Comparison of ENCODE assay signal across 9 cellular contexts in genomic region chr14:61502459-61503093, GRCh38.
DNase-seq lines count a peak whose midpoint lies in the region; ATAC-seq, FAIRE-seq and TF ChIP-seq lines count a peak whose summit lies in the region.
"Had no signal": no experiment of that assay in that cellular context is flagged by ENCODE, and none has a peak within 500 bp of the region (broad histone marks: within the 10 kb centered on the region; RNA-seq: fewer than 3 reads in every experiment).

No MANE protein-coding gene starts in this region.

- FAIRE-seq in bronchial epithelial cell (lab: Jason Lieb, UNC): no peak

- no peaks in the 10 kb centered on the region for H3K36me3 Mint-ChIP-seq in stimulated activated memory B cell treated with anti-CD40 and anti-IgM and Interleukin-4, amounts not matched to agents 10 μg/mL and 1 μg/mL and 100 μg/mL, for 72 hours
- H3K36me3 Mint-ChIP-seq in HFFc6 (ENCODE audit: low read depth): no peaks in the 10 kb centered on the region

- H3K9me3 Mint-ChIP-seq in stimulated activated memory B cell treated with anti-CD40 and anti-IgM and Interleukin-4, amounts not matched to agents 10 μg/mL and 1 μg/mL and 100 μg/mL, for 72 hours: no peaks in the 10 kb centered on the region
- no peaks in the 10 kb centered on the region for H3K9me3 Mint-ChIP-seq in HFFc6

- intact Hi-C loops in posterior vena cava (cut with DNase I): no loop called here

- no peaks in the 10 kb centered on the region for H3K27me3 ChIP-seq in bronchial epithelial cell (ENCODE audit: control insufficient read depth, insufficient read depth, low read length)

- DNase-seq in bronchial epithelial cell (ENCODE audit: low read depth) (peak; percentile 79), putamen (ENCODE audit: low spot score) (no peak), posterior vena cava (ENCODE audit: low spot score) (no peak), NK-92 (lab: John Stamatoyannopoulos, UW; ENCODE audit: unreplicated experiment) (no peak), HFFc6 (no peak)

- no peaks in the 10 kb centered on the region for H3K36me3 ChIP-seq in bronchial epithelial cell (ENCODE audit: control insufficient read depth, insufficient read depth, low read length)

- H3K4me3 ChIP-seq in bronchial epithelial cell (ENCODE audit: low read depth, low read length): no peak overlapping the region

- no peak for TF ChIP-seq CTCF in bronchial epithelial cell (IDR thresholded peaks at IDR 0.05; ENCODE audit: insufficient read depth, low read length, severe bottlenecking)
- TF ChIP-seq CTCF in HFFc6 (IDR thresholded peaks at IDR 0.05): no peak

- peak overlapping the region; percentile 92 for H3K27ac Mint-ChIP-seq in stimulated activated memory B cell treated with anti-CD40 and anti-IgM and Interleukin-4, amounts not matched to agents 10 μg/mL and 1 μg/mL and 100 μg/mL, for 72 hours
- no peak overlapping the region for H3K27ac Mint-ChIP-seq in HFFc6

- peaks cover 75% of the 10 kb centered on the region for H3K4me1 Mint-ChIP-seq in stimulated activated memory B cell treated with anti-CD40 and anti-IgM and Interleukin-4, amounts not matched to agents 10 μg/mL and 1 μg/mL and 100 μg/mL, for 72 hours
- H3K4me1 Mint-ChIP-seq in HFFc6 (ENCODE audit: low read depth): peaks cover 11% of the 10 kb centered on the region

- H3K4me3 Mint-ChIP-seq in stimulated activated memory B cell treated with anti-CD40 and anti-IgM and Interleukin-4, amounts not matched to agents 10 μg/mL and 1 μg/mL and 100 μg/mL, for 72 hours: peak overlapping the region; percentile 73
- no peak overlapping the region for H3K4me3 Mint-ChIP-seq in HFFc6

- H3K27me3 Mint-ChIP-seq in stimulated activated memory B cell treated with anti-CD40 and anti-IgM and Interleukin-4, amounts not matched to agents 10 μg/mL and 1 μg/mL and 100 μg/mL, for 72 hours: no peaks in the 10 kb centered on the region
- peaks cover 2% of the 10 kb centered on the region for H3K27me3 Mint-ChIP-seq in HFFc6 (ENCODE audit: insufficient read depth)

- peak; percentile 15 for ATAC-seq in GM19463 (IDR thresholded peaks at IDR 0.05; ENCODE audit: unreplicated experiment)
- ATAC-seq in HG03520 (IDR thresholded peaks at IDR 0.05; ENCODE audit: unreplicated experiment): peak; percentile 5
- ATAC-seq in stimulated activated memory B cell treated with anti-CD40 and anti-IgM and Interleukin-4, amounts not matched to agents 10 μg/mL and 1 μg/mL and 100 μg/mL, for 72 hours: peak; percentile 35
- ATAC-seq: HCT116 had no signal
